In the genomic region with DNA sequence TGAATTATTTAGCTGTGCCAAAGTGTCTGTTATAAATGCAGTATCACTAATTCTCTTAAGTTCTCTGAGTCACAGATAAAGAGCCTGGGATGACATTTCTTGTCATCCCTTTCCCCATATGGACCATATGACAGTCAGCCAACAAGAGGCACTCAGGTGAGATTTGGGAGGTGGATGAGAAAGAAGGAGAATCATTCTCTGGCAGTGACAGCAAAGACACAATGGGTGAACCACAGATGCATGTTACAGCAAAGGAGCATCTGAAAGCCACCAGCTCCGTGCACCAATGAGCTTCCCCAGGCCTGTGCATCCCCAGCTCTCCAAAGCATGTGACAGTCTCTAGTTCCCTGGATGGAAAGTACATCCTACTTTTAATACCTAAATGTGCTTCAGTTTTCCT, we compare ENCODE assay signal across 1 cellular context.
TF ChIP-seq lines count a peak whose summit lies in the region.

No MANE protein-coding gene starts in this region.

TF ChIP-seq in SK-N-SH treated with all-trans-retinoic acid at 6 μM for 48 hours, 23 proteins besides CTCF, POLR2A, EP300 and RAD21 (continued from another document):
- TF ChIP-seq, protein P1, sequence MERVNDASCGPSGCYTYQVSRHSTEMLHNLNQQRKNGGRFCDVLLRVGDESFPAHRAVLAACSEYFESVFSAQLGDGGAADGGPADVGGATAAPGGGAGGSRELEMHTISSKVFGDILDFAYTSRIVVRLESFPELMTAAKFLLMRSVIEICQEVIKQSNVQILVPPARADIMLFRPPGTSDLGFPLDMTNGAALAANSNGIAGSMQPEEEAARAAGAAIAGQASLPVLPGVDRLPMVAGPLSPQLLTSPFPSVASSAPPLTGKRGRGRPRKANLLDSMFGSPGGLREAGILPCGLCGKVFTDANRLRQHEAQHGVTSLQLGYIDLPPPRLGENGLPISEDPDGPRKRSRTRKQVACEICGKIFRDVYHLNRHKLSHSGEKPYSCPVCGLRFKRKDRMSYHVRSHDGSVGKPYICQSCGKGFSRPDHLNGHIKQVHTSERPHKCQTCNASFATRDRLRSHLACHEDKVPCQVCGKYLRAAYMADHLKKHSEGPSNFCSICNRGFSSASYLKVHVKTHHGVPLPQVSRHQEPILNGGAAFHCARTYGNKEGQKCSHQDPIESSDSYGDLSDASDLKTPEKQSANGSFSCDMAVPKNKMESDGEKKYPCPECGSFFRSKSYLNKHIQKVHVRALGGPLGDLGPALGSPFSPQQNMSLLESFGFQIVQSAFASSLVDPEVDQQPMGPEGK (CRISPR knock-in tag; IDR thresholded peaks at IDR 0.05; ENCODE audit: borderline replicate concordance), result no peak
- TF ChIP-seq, protein P2, sequence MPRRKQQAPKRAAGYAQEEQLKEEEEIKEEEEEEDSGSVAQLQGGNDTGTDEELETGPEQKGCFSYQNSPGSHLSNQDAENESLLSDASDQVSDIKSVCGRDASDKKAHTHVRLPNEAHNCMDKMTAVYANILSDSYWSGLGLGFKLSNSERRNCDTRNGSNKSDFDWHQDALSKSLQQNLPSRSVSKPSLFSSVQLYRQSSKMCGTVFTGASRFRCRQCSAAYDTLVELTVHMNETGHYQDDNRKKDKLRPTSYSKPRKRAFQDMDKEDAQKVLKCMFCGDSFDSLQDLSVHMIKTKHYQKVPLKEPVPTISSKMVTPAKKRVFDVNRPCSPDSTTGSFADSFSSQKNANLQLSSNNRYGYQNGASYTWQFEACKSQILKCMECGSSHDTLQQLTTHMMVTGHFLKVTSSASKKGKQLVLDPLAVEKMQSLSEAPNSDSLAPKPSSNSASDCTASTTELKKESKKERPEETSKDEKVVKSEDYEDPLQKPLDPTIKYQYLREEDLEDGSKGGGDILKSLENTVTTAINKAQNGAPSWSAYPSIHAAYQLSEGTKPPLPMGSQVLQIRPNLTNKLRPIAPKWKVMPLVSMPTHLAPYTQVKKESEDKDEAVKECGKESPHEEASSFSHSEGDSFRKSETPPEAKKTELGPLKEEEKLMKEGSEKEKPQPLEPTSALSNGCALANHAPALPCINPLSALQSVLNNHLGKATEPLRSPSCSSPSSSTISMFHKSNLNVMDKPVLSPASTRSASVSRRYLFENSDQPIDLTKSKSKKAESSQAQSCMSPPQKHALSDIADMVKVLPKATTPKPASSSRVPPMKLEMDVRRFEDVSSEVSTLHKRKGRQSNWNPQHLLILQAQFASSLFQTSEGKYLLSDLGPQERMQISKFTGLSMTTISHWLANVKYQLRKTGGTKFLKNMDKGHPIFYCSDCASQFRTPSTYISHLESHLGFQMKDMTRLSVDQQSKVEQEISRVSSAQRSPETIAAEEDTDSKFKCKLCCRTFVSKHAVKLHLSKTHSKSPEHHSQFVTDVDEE (CRISPR knock-in tag; IDR thresholded peaks at IDR 0.05), result no peak
- TF ChIP-seq ZNF565 (CRISPR knock-in tag; conservative IDR thresholded peaks at IDR 0.05; ENCODE audit: low read depth) (no peak), ISL1 (CRISPR knock-in tag; IDR thresholded peaks at IDR 0.05) (no peak), CSDC2 (CRISPR knock-in tag; IDR thresholded peaks at IDR 0.05) (no peak), ZFP3 (CRISPR knock-in tag; IDR thresholded peaks at IDR 0.05) (no peak), SNAI2 (CRISPR knock-in tag; IDR thresholded peaks at IDR 0.05) (no peak), RARB (CRISPR knock-in tag; IDR thresholded peaks at IDR 0.05) (no peak), PPARA (CRISPR knock-in tag; IDR thresholded peaks at IDR 0.05; ENCODE audit: borderline replicate concordance) (no peak), ZNF8 (CRISPR knock-in tag; IDR thresholded peaks at IDR 0.05) (no peak)
- TF ChIP-seq, protein P3, sequence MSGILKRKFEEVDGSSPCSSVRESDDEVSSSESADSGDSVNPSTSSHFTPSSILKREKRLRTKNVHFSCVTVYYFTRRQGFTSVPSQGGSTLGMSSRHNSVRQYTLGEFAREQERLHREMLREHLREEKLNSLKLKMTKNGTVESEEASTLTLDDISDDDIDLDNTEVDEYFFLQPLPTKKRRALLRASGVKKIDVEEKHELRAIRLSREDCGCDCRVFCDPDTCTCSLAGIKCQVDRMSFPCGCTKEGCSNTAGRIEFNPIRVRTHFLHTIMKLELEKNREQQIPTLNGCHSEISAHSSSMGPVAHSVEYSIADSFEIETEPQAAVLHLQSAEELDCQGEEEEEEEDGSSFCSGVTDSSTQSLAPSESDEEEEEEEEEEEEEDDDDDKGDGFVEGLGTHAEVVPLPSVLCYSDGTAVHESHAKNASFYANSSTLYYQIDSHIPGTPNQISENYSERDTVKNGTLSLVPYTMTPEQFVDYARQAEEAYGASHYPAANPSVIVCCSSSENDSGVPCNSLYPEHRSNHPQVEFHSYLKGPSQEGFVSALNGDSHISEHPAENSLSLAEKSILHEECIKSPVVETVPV (CRISPR knock-in tag; IDR thresholded peaks at IDR 0.05), result no peak
- TF ChIP-seq, protein P4, sequence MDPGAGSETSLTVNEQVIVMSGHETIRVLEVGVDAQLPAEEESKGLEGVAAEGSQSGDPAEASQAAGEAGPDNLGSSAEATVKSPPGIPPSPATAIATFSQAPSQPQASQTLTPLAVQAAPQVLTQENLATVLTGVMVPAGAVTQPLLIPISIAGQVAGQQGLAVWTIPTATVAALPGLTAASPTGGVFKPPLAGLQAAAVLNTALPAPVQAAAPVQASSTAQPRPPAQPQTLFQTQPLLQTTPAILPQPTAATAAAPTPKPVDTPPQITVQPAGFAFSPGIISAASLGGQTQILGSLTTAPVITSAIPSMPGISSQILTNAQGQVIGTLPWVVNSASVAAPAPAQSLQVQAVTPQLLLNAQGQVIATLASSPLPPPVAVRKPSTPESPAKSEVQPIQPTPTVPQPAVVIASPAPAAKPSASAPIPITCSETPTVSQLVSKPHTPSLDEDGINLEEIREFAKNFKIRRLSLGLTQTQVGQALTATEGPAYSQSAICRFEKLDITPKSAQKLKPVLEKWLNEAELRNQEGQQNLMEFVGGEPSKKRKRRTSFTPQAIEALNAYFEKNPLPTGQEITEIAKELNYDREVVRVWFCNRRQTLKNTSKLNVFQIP (CRISPR knock-in tag; IDR thresholded peaks at IDR 0.05; ENCODE audit: borderline replicate concordance, low read depth), result no peak
